8 cellular contexts compared by ENCODE assay signal in the genomic region with DNA sequence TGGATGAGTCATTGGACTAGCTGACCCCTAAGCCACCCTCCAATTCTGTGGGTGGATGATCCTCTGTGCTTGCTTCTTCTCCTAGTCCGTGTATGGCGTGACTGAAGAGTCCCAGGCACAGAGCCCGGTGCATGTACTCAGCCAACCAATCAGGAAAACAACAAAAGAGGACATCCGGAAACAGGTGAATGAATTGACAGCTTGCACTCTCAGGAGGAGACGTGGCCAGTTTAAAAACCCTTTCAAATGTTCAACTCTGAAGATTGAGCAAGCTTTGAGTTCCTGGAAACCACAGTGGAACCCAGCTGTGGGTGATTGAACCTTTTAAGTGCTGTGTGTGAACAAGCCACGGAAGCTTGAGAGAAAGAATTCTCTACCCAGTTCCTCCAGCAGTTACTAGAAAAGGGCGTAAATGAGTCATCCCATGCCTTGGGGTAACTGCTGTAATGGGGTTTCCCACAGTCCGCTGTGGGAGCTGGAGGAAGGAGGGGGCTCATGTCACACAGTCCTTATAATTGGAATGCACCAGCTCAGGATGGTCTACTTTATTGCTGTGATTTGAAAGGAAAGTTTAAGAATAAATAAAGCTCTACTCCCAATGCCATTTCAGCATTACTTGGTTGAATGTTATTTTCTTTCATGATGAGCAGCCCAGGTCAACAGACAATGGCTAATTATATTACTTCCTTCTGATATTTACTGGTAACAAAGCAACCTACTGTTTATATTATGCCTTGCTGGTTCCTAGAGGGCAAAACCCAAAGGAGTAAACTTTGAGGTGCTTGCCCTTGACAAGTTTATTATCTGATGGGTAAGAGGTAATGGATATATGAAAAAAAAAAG.
DNase-seq lines count a peak whose midpoint lies in the region; ATAC-seq and TF ChIP-seq lines count a peak whose summit lies in the region.

No MANE protein-coding gene starts in this region.

- H3K27ac ChIP-seq in OCI-LY7 (ENCODE audit: low read depth, low read length, poor library complexity, severe bottlenecking) = no peak overlapping the region

- H3K4me1 ChIP-seq in OCI-LY7 (ENCODE audit: insufficient read depth, low read length, poor library complexity, severe bottlenecking) = peaks cover 8% of the 10 kb centered on the region

- no peaks in the 10 kb centered on the region for H3K9me3 ChIP-seq in OCI-LY7 (ENCODE audit: low read length)

- peak; percentile 2 for DNase-seq in OCI-LY7 (ENCODE audit: low spot score)
- peak; percentile 91 for DNase-seq in activated naive CD4-positive, alpha-beta T cell treated with anti-CD3 and anti-CD28 coated beads, Interleukin-2, amount 10 ng/mL, durations not matched to agents 7 days and 5 days
- peak; percentile 86 for DNase-seq in islet precursor cell
- peak; percentile 45 for DNase-seq in stimulated activated CD8-positive, alpha-beta memory T cell treated with anti-CD3 and anti-CD28 coated beads, Interleukin-4, amount 100 ng/mL, for 24 hours (ENCODE audit: low read depth)
- DNase-seq in NCI-H526 (lab: John Stamatoyannopoulos, UW) = no peak
- DNase-seq in NCI-H2107 (lab: John Stamatoyannopoulos, UW) = no peak

- peak overlapping the region; percentile 91 for H3K27ac Mint-ChIP-seq in activated naive CD4-positive, alpha-beta T cell treated with anti-CD3 and anti-CD28 coated beads, Interleukin-2, amount 10 ng/mL, durations not matched to agents 7 days and 5 days

- peaks cover 9% of the 10 kb centered on the region for H3K27me3 Mint-ChIP-seq in activated naive CD4-positive, alpha-beta T cell treated with anti-CD3 and anti-CD28 coated beads, Interleukin-2, amount 10 ng/mL, durations not matched to agents 7 days and 5 days

- peaks cover 4% of the 10 kb centered on the region for H3K36me3 Mint-ChIP-seq in activated naive CD4-positive, alpha-beta T cell treated with anti-CD3 and anti-CD28 coated beads, Interleukin-2, amount 10 ng/mL, durations not matched to agents 7 days and 5 days

- TF ChIP-seq CTCF in OCI-LY7 (conservative IDR thresholded peaks at IDR 0.05; ENCODE audit: low read length) = no peak

- no peaks in the 10 kb centered on the region for H4K20me1 ChIP-seq in OCI-LY7 (ENCODE audit: insufficient read depth, low read length)

- H2AFZ ChIP-seq in OCI-LY7 (ENCODE audit: low read length) = peak overlapping the region; percentile 17; the same call in 1 of the 2 replicates

- H3K4me3 ChIP-seq in OCI-LY7 (ENCODE audit: low read depth, low read length, poor library complexity, severe bottlenecking) = no peak overlapping the region

- H3K79me2 ChIP-seq in OCI-LY7 (ENCODE audit: insufficient read depth, low read depth, low read length) = no peaks in the 10 kb centered on the region

- intact Hi-C loops in OCI-LY7 (cut with micrococcal nuclease; ENCODE audit: unreplicated experiment) = no loop called here

- ATAC-seq in GM18867 (IDR thresholded peaks at IDR 0.05; ENCODE audit: unreplicated experiment) (peak; percentile 84), HG02938 (IDR thresholded peaks at IDR 0.05; ENCODE audit: unreplicated experiment) (peak; percentile 79)

- no peaks in the 10 kb centered on the region for H3K36me3 ChIP-seq in OCI-LY7 (ENCODE audit: insufficient read depth, low read length)

- CTCF ChIA-PET in OCI-LY7 (lab: Charles Lee; ENCODE audit: unreplicated experiment) = no interaction called here
- CTCF ChIA-PET in activated naive CD4-positive, alpha-beta T cell treated with anti-CD3 and anti-CD28 coated beads, Interleukin-2, amount 10 ng/mL, durations not matched to agents 7 days and 5 days (lab: Charles Lee) = interaction anchor here (0.6 to 4.9 kb wide), 8 partner anchors 33 to 321 kb away, joined by 3 to 47 read pairs (median 4); no protein-coding TSS in a partner anchor

- H3K4me2 ChIP-seq in OCI-LY7 (ENCODE audit: low read length) = no peak overlapping the region; the same call in 1 of the 2 replicates

- no TSS peak for BruUV-seq in OCI-LY7 (replicated peaks; lab: Mats Ljungman, UMichigan)

- H3K9me3 Mint-ChIP-seq in activated naive CD4-positive, alpha-beta T cell treated with anti-CD3 and anti-CD28 coated beads, Interleukin-2, amount 10 ng/mL, durations not matched to agents 7 days and 5 days = no peaks in the 10 kb centered on the region

- peak overlapping the region; percentile 55 for H3K4me3 Mint-ChIP-seq in activated naive CD4-positive, alpha-beta T cell treated with anti-CD3 and anti-CD28 coated beads, Interleukin-2, amount 10 ng/mL, durations not matched to agents 7 days and 5 days

- peaks cover 83% of the 10 kb centered on the region for H3K4me1 Mint-ChIP-seq in activated naive CD4-positive, alpha-beta T cell treated with anti-CD3 and anti-CD28 coated beads, Interleukin-2, amount 10 ng/mL, durations not matched to agents 7 days and 5 days

- POLR2A ChIA-PET in OCI-LY7 (lab: Charles Lee) = interaction anchor here (1.0 kb wide), 1 partner anchor 19 kb away, joined by 3 read pairs; no protein-coding TSS in a partner anchor

- H3K9me2 ChIP-seq in OCI-LY7 (ENCODE audit: insufficient read depth, low read length) = no peaks in the 10 kb centered on the region

Comparison
In these comparisons a context has a peak if more than half of its experiments do, and no peak if none do; other contexts are left out.
1. DNase-seq: peak in OCI-LY7 (single experiment), activated naive CD4-positive, alpha-beta T cell treated with anti-CD3 and anti-CD28 coated beads, Interleukin-2, amount 10 ng/mL, durations not matched to agents 7 days and 5 days (single experiment), islet precursor cell (single experiment) and stimulated activated CD8-positive, alpha-beta memory T cell treated with anti-CD3 and anti-CD28 coated beads, Interleukin-4, amount 100 ng/mL, for 24 hours (single experiment); none in NCI-H526 (0 of 2) and NCI-H2107 (single experiment).